16 cellular contexts compared by ENCODE assay signal in the genomic region with DNA sequence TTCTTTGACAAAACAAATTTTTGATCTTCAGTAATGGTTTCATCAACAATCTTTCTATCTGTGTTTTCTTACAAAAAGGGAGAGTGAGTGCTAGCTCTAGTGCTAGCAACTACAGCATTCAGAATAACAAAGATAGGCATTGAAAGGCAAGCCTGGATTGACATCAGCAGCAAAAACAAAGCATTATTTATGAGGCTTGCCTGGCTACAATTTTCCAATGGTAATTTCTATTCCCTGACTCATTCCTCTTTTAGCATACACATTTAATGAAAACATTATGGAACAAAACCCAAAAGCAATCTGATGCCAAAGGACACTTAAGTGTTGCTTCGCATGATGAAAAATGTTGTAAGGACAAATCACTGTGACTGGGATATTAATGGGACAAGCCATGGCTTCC.
DNase-seq lines count a peak whose midpoint lies in the region; ATAC-seq and TF ChIP-seq lines count a peak whose summit lies in the region.
"Had no signal": no experiment of that assay in that cellular context is flagged by ENCODE, and none has a peak within 500 bp of the region (broad histone marks: within the 10 kb centered on the region; RNA-seq: fewer than 3 reads in every experiment).

No MANE protein-coding gene starts in this region.

- peaks cover 45% of the 10 kb centered on the region for H3K4me1 Mint-ChIP-seq in neural crest cell
- H3K4me1 Mint-ChIP-seq: activated naive CD8-positive, alpha-beta T cell treated with anti-CD3 and anti-CD28 coated beads, Interleukin-2, amount 10 ng/mL, durations not matched to agents 7 days and 5 days had no signal

- ATAC-seq in GM21528 (IDR thresholded peaks at IDR 0.05; ENCODE audit: low FRiP score, unreplicated experiment) = no peak
- ATAC-seq: gastrocnemius medialis had no signal

- H3K27me3 ChIP-seq in fibroblast of lung (ENCODE audit: control insufficient read depth, insufficient read depth, low read length) = no peaks in the 10 kb centered on the region
- no peaks in the 10 kb centered on the region for H3K27me3 ChIP-seq in adrenal gland
- no peaks in the 10 kb centered on the region for H3K27me3 ChIP-seq in suprapubic skin
- H3K27me3 ChIP-seq: gastrocnemius medialis, upper lobe of left lung had no signal

- no peaks in the 10 kb centered on the region for H4K20me1 ChIP-seq in fibroblast of lung (ENCODE audit: control insufficient read depth, extremely low read depth, insufficient read depth, low read length)

- H3K27ac ChIP-seq in fibroblast of lung (ENCODE audit: insufficient read depth, low read length) (no peak overlapping the region), adrenal gland (no peak overlapping the region), suprapubic skin (no peak overlapping the region)
- H3K27ac ChIP-seq: C4-2B, gastrocnemius medialis, parathyroid adenoma, upper lobe of left lung had no signal

- no peaks in the 10 kb centered on the region for H3K79me2 ChIP-seq in fibroblast of lung (ENCODE audit: control insufficient read depth, insufficient read depth, low read length)
- H3K79me2 ChIP-seq: parathyroid adenoma had no signal

- H3K9me3 ChIP-seq in fibroblast of lung (ENCODE audit: control insufficient read depth, insufficient read depth, low read depth, low read length) (no peaks in the 10 kb centered on the region), adrenal gland (replicated peaks in 1 of 3) (no peaks in the 10 kb centered on the region), suprapubic skin (no peaks in the 10 kb centered on the region)
- H3K9me3 ChIP-seq: gastrocnemius medialis, upper lobe of left lung had no signal

- WGBS in adrenal gland, 4 donors = 81 to 96% (median 84%) methylated on average over 1 of the region's 1 CpG
- WGBS in suprapubic skin = 30% methylated on average over 1 of the region's 1 CpG

- TF ChIP-seq CTCF in fibroblast of lung (conservative IDR thresholded peaks at IDR 0.05 in 1 of 2, IDR thresholded peaks at IDR 0.05 in 1 of 2; ENCODE audit: low read depth in 1 of 2, low read length in 2 of 2) = no peak
- no peak for TF ChIP-seq CTCF in neural crest cell (conservative IDR thresholded peaks at IDR 0.05)
- no peak for TF ChIP-seq CTCF in adrenal gland (IDR thresholded peaks at IDR 0.05)
- no peak for TF ChIP-seq CTCF in suprapubic skin (IDR thresholded peaks at IDR 0.05)

- H3K4me3 Mint-ChIP-seq in neural crest cell = peak overlapping the region; percentile 21
- H3K4me3 Mint-ChIP-seq: activated naive CD8-positive, alpha-beta T cell treated with anti-CD3 and anti-CD28 coated beads, Interleukin-2, amount 10 ng/mL, durations not matched to agents 7 days and 5 days; dendritic cell treated with granulocyte-macrophage colony-stimulating factor and Interleukin-4, amounts not matched to agents 40 ng/mL and 50 ng/mL, for 4 days had no signal

- intact Hi-C loops in adrenal gland (cut with DNase I) = no loop called here

- H2AFZ ChIP-seq in fibroblast of lung (ENCODE audit: low read length) = no peak overlapping the region
- H2AFZ ChIP-seq: parathyroid adenoma had no signal

- peak overlapping the region; percentile 51 for H3K27ac Mint-ChIP-seq in neural crest cell (ENCODE audit: unreplicated experiment)
- H3K27ac Mint-ChIP-seq: activated naive CD8-positive, alpha-beta T cell treated with anti-CD3 and anti-CD28 coated beads, Interleukin-2, amount 10 ng/mL, durations not matched to agents 7 days and 5 days; dendritic cell treated with granulocyte-macrophage colony-stimulating factor and Interleukin-4, amounts not matched to agents 40 ng/mL and 50 ng/mL, for 4 days had no signal

- no peak overlapping the region for H3K4me2 ChIP-seq in fibroblast of lung (ENCODE audit: extremely low read depth, insufficient read depth, low read length)

- H3K36me3 Mint-ChIP-seq in neural crest cell (ENCODE audit: low read depth) = no peaks in the 10 kb centered on the region
- H3K36me3 Mint-ChIP-seq: activated naive CD8-positive, alpha-beta T cell treated with anti-CD3 and anti-CD28 coated beads, Interleukin-2, amount 10 ng/mL, durations not matched to agents 7 days and 5 days had no signal

- no peaks in the 10 kb centered on the region for H3K4me1 ChIP-seq in fibroblast of lung (ENCODE audit: control insufficient read depth, extremely low read depth, insufficient read depth, low read length)
- H3K4me1 ChIP-seq in adrenal gland (replicated peaks in 1 of 2) = peaks cover 0 to under 1% of the 10 kb centered on the region in 2 donors
- H3K4me1 ChIP-seq in suprapubic skin = peaks cover 9% of the 10 kb centered on the region
- H3K4me1 ChIP-seq: gastrocnemius medialis, parathyroid adenoma, upper lobe of left lung had no signal

- no peaks in the 10 kb centered on the region for H3K36me3 ChIP-seq in fibroblast of lung (ENCODE audit: control insufficient read depth, insufficient read depth, low read length)
- H3K36me3 ChIP-seq in adrenal gland (replicated peaks in 1 of 2) = no peaks in the 10 kb centered on the region
- no peaks in the 10 kb centered on the region for H3K36me3 ChIP-seq in suprapubic skin
- H3K36me3 ChIP-seq: gastrocnemius medialis, upper lobe of left lung had no signal

- H3K27me3 Mint-ChIP-seq in neural crest cell (ENCODE audit: low read depth) = no peaks in the 10 kb centered on the region
- H3K27me3 Mint-ChIP-seq: activated naive CD8-positive, alpha-beta T cell treated with anti-CD3 and anti-CD28 coated beads, Interleukin-2, amount 10 ng/mL, durations not matched to agents 7 days and 5 days; dendritic cell treated with granulocyte-macrophage colony-stimulating factor and Interleukin-4, amounts not matched to agents 40 ng/mL and 50 ng/mL, for 4 days had no signal

- H3K9ac ChIP-seq in fibroblast of lung (ENCODE audit: insufficient read depth, low read length) = no peak overlapping the region
- H3K9ac ChIP-seq: parathyroid adenoma had no signal

- DNase-seq in H4 (ENCODE audit: low spot score) (peak; percentile 9), NCI-H460 (ENCODE audit: extremely low read depth, low read depth) (peak; percentile 23), fibroblast of lung (ENCODE audit: low read depth in 2 of 2) (peak; percentile 57 to 62), neural crest cell (ENCODE audit: low read depth, low spot score) (no peak), kidney glomerular epithelial cell (lab: John Stamatoyannopoulos, UW) (no peak), adrenal gland (no peak), suprapubic skin (ENCODE audit: low spot score in 2 of 2) (no peak)
- DNase-seq: activated naive CD8-positive, alpha-beta T cell treated with anti-CD3 and anti-CD28 coated beads, Interleukin-2, amount 10 ng/mL, durations not matched to agents 7 days and 5 days; activated T-cell treated with anti-CD3 and anti-CD28 coated beads for 4 hours; gastrocnemius medialis; stimulated activated CD8-positive, alpha-beta memory T cell treated with anti-CD3 and anti-CD28 coated beads, Interleukin-4, amount 100 ng/mL, for 48 hours; upper lobe of left lung had no signal

- no peaks in the 10 kb centered on the region for H3K9me3 Mint-ChIP-seq in neural crest cell
- H3K9me3 Mint-ChIP-seq: dendritic cell treated with granulocyte-macrophage colony-stimulating factor and Interleukin-4, amounts not matched to agents 40 ng/mL and 50 ng/mL, for 4 days had no signal

- no peak for TF ChIP-seq POLR2A in adrenal gland (IDR thresholded peaks at IDR 0.05)
- TF ChIP-seq POLR2A in suprapubic skin (IDR thresholded peaks at IDR 0.05) = no peak

- no peak overlapping the region for H3K4me3 ChIP-seq in fibroblast of lung (replicated peaks in 1 of 4; ENCODE audit: control extremely low read depth in 1 of 4, insufficient read depth in 1 of 4, low read depth in 3 of 4, low read length in 4 of 4)
- no peak overlapping the region for H3K4me3 ChIP-seq in adrenal gland
- no peak overlapping the region for H3K4me3 ChIP-seq in suprapubic skin
- H3K4me3 ChIP-seq: gastrocnemius medialis, upper lobe of left lung had no signal

- no peak for TF ChIP-seq EP300 in suprapubic skin (IDR thresholded peaks at IDR 0.05)

Comparison
In these comparisons a context has a peak if more than half of its experiments do, and no peak if none do; other contexts are left out.
1. DNase-seq: peak in H4 (single experiment), NCI-H460 (single experiment) and fibroblast of lung (2 of 2); none in neural crest cell (single experiment), kidney glomerular epithelial cell (single experiment), adrenal gland (0 of 7) and suprapubic skin (0 of 2).